In genomic region chr18:14203424-14203823, GRCh38 we compare ENCODE assay signal across 1 cellular context.
TF ChIP-seq lines count a peak whose summit lies in the region.
"Not testable (repeated sequence)": the region's sequence is repeated elsewhere in the genome, so short reads cannot be mapped to it uniquely, and the experiment has no call there.

No MANE protein-coding gene starts in this region.

- not testable (repeated sequence) for H3K4me1 ChIP-seq in HEK293 (ENCODE audit: control insufficient read depth, insufficient read depth, low read length)

- CTCF ChIA-PET in HEK293 (lab: Yijun Ruan, JAX), result not testable (repeated sequence)

- TF ChIP-seq CTCF in HEK293 (tag by site-specific recombination; IDR thresholded peaks at IDR 0.05), result not testable (repeated sequence)

- not testable (repeated sequence) for H3K9me3 ChIP-seq in HEK293 (ENCODE audit: control insufficient read depth, insufficient read depth, low read depth, low read length)

- not testable (repeated sequence) for H3K27ac ChIP-seq in HEK293 (ENCODE audit: extremely low read depth, low read depth, low read length)

- not testable (repeated sequence) for H3K36me3 ChIP-seq in HEK293 (ENCODE audit: control insufficient read depth in 2 of 2, insufficient read depth in 1 of 2, low read length in 2 of 2)

- not testable (repeated sequence) for H3K4me3 ChIP-seq in HEK293 (ENCODE audit: low read depth, low read length)

- POLR2A ChIA-PET in HEK293 (lab: Yijun Ruan, JAX), result not testable (repeated sequence)

TF ChIP-seq in HEK293, 187 proteins besides CTCF, POLR2A, EP300 and RAD21:
- TF ChIP-seq ZNF280D (tag by site-specific recombination; IDR thresholded peaks at IDR 0.05), result peak; percentile 68; the same call in 1 of the 2 replicates
- peak; percentile 69; the same call in 1 of the 2 replicates for TF ChIP-seq ZNF146 (tag by site-specific recombination; IDR thresholded peaks at IDR 0.05)
